In genomic region chr9:33225319-33226152, GRCh38 we compare ENCODE assay signal across 8 cellular contexts. TPM values are rescaled to one million over a fixed set of nuclear protein-coding genes. Genes with fewer than 3 reads are reported as not detected.
A peak's percentile ranks its signal among the peaks of the same experiment; 100 is the strongest.
DNase-seq lines count a peak whose midpoint lies in the region; ATAC-seq and TF ChIP-seq lines count a peak whose summit lies in the region.

No MANE protein-coding gene starts in this region.

- H3K4me1 ChIP-seq in lung (ENCODE audit: control insufficient read depth in 2 of 2, insufficient read depth in 2 of 2, low read length in 2 of 2): no peaks in the 10 kb centered on the region

- H3K4me3 ChIP-seq in lung: no peak overlapping the region

- H3K27me3 Mint-ChIP-seq in chondrocyte (ENCODE audit: low read depth): peaks cover 8% of the 10 kb centered on the region

- H3K27me3 ChIP-seq in lung (ENCODE audit: control insufficient read depth, insufficient read depth): no peaks in the 10 kb centered on the region

- no peak overlapping the region for H3K4me3 Mint-ChIP-seq in chondrocyte (ENCODE audit: unreplicated experiment)

- H3K9me3 ChIP-seq in lung (ENCODE audit: control insufficient read depth in 2 of 2, insufficient read depth in 1 of 2, low read length in 1 of 2): no peaks in the 10 kb centered on the region

- H3K36me3 Mint-ChIP-seq in chondrocyte (ENCODE audit: low read depth): no peaks in the 10 kb centered on the region

- no peak overlapping the region for H3K27ac ChIP-seq in lung (ENCODE audit: low read depth in 1 of 2, low read length in 1 of 2)

- no peaks in the 10 kb centered on the region for H3K36me3 ChIP-seq in lung (ENCODE audit: control insufficient read depth in 2 of 2, insufficient read depth in 2 of 2, low read length in 2 of 2)

- DNase-seq in ACHN (peak; percentile 73), NCI-H2196 treated with DMSO at 0.1 percent for 48 hours (lab: John Stamatoyannopoulos, UW; ENCODE audit: unreplicated experiment) (peak; percentile 15), chondrocyte (ENCODE audit: low spot score) (no peak), lung (ENCODE audit: low spot score) (peak; percentile 61), D341Med (ENCODE audit: low spot score) (no peak)
- peak; percentile 62 to 63 for DNase-seq in activated CD4-positive, alpha-beta T cell treated with anti-CD3 and anti-CD28 coated beads for 24 hours (ENCODE audit: low read depth in 2 of 2)
- peak; percentile 51 for DNase-seq in stimulated activated CD8-positive, alpha-beta memory T cell treated with anti-CD3 and anti-CD28 coated beads, Interleukin-15, amount 100 ng/mL, for 1 hour (ENCODE audit: low read depth)

- in situ Hi-C loops in ACHN (cut with HindIII; ENCODE audit: low pct_ligation_motif_present, low pct_unique_long_range_greater_than_20kb, low sequenced_read_pairs): no loop called here

- WGBS in lung, 2 donors: 21 to 27% methylated on average over 7 of the region's 7 CpGs

- no peaks in the 10 kb centered on the region for H3K9me3 Mint-ChIP-seq in chondrocyte (ENCODE audit: low read depth)

- ATAC-seq in GM18909 (IDR thresholded peaks at IDR 0.05; ENCODE audit: poor library complexity, unreplicated experiment): peak; percentile 34
- no peak for ATAC-seq in lung (ENCODE audit: insufficient read depth, low FRiP score)

- H3K4me1 Mint-ChIP-seq in chondrocyte (ENCODE audit: low read depth): peaks cover 7% of the 10 kb centered on the region

- peak; percentile 94 for TF ChIP-seq CTCF in chondrocyte (IDR thresholded peaks at IDR 0.05)
- TF ChIP-seq CTCF in lung (IDR thresholded peaks at IDR 0.05; ENCODE audit: control extremely low read depth, extremely low read depth): peak; percentile 78

- no peak overlapping the region for H3K27ac Mint-ChIP-seq in chondrocyte (ENCODE audit: unreplicated experiment)

RNA-seq across cellular contexts. Expression of gene SPINK4, which starts 14.4 kb away (rescaled TPM):
- total RNA-seq in chondrocyte (not detected in 3 replicates), lung (not detected)
- not detected for polyA plus RNA-seq in lung

RNA-seq across cellular contexts. Expression of gene BAG1, which starts 39.0 kb away (rescaled TPM):
- total RNA-seq in chondrocyte (49.2 to 58.3 TPM (median 51.1 TPM) in 3 replicates), lung (100 to 1,000 TPM in 1 of 2 donors, 10 to 100 TPM in 1; 84.1 to 135 TPM)
- 100 to 1,000 TPM; 101 to 112 TPM for polyA plus RNA-seq in lung

RNA-seq across cellular contexts. Expression of gene CHMP5, which starts 39.3 kb away (rescaled TPM):
- total RNA-seq in chondrocyte (52.7 to 61.2 TPM (median 58.4 TPM) in 3 replicates), lung (10 to 100 TPM; 54.9 to 69.6 TPM)
- 10 to 100 TPM; 52.3 to 87.5 TPM for polyA plus RNA-seq in lung

RNA-seq across cellular contexts. Expression of gene B4GALT1, which starts 58.4 kb away (rescaled TPM):
- total RNA-seq in chondrocyte (59.0 to 83.5 TPM (median 60.2 TPM) in 3 replicates), lung (100 to 1,000 TPM in 1 of 2 donors, 10 to 100 TPM in 1; 58.8 to 114 TPM)
- 100 to 1,000 TPM in 1 of 2 donors, 10 to 100 TPM in 1; 27.2 to 130 TPM for polyA plus RNA-seq in lung

Comparison
In these comparisons a context has a peak if more than half of its experiments do, and no peak if none do; other contexts are left out.
1. DNase-seq: peak in ACHN (single experiment), NCI-H2196 treated with DMSO at 0.1 percent for 48 hours (single experiment), activated CD4-positive, alpha-beta T cell treated with anti-CD3 and anti-CD28 coated beads for 24 hours (2 of 2), lung (single experiment) and stimulated activated CD8-positive, alpha-beta memory T cell treated with anti-CD3 and anti-CD28 coated beads, Interleukin-15, amount 100 ng/mL, for 1 hour (single experiment); none in chondrocyte (single experiment) and D341Med (single experiment).